18 cellular contexts compared by ENCODE assay signal in the genomic region with DNA sequence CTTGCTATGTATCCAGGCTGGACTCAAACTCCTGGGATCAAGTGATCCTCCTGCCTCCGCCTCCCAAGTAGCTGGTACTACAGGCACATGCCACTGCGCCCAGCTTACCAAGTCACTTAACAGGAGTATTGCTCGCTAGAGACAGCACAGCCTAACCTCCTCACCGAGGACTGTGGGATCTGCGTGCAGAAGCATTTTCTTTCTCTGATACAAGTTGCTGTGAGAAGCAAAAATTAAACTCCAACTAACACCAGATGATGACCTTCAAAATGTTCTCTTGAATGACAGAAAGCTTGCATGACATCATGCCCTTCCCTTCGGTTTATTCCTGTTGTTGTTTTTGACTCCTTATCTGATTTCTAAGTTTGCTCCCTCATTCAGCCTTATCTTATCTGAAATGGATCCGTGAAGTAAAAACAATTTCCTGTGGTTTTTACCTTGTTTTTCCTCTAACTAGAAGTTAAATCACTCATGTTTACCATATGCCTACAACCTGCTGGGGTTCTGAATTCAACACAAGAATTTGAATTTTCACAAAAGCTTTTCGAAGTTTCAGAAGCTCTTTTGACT.
A peak's percentile ranks its signal among the peaks of the same experiment; 100 is the strongest.
DNase-seq lines count a peak whose midpoint lies in the region; ATAC-seq and TF ChIP-seq lines count a peak whose summit lies in the region.
"Had no signal": no experiment of that assay in that cellular context is flagged by ENCODE, and none has a peak within 500 bp of the region (broad histone marks: within the 10 kb centered on the region; RNA-seq: fewer than 3 reads in every experiment).

No MANE protein-coding gene starts in this region.

- no peaks in the 10 kb centered on the region for H3K27me3 Mint-ChIP-seq in Caco-2 (ENCODE audit: insufficient read depth, unreplicated experiment)
- H3K27me3 Mint-ChIP-seq in naive thymus-derived CD4-positive, alpha-beta T cell, result peaks cover 0 to 3% (median 0%) of the 10 kb centered on the region in 5 donors

- in situ Hi-C loops in brain microvascular endothelial cell (cut with HindIII; ENCODE audit: low pct_ligation_motif_present, low sequenced_read_pairs), result no loop called here
- in situ Hi-C loops in HAP-1 (cut with MboI; ENCODE audit: low sequenced_read_pairs), result no loop called here

- peak overlapping the region; percentile 42 for H3K4me3 Mint-ChIP-seq in Caco-2 (ENCODE audit: unreplicated experiment)
- H3K4me3 Mint-ChIP-seq in naive thymus-derived CD4-positive, alpha-beta T cell, result peak overlapping the region in 8 of 10 donors; percentile 26 to 65 (median 54)
- H3K4me3 Mint-ChIP-seq: naive B cell had no signal

- POLR2A ChIA-PET in Caco-2 (lab: Charles Lee), result no interaction called here
- POLR2A ChIA-PET in naive thymus-derived CD4-positive, alpha-beta T cell (lab: Charles Lee), result no interaction called here
- POLR2A ChIA-PET in A673 (lab: Charles Lee; ENCODE audit: low non-redundant PET), result no interaction called here

- TF ChIP-seq CTCF in Caco-2 (IDR thresholded peaks at IDR 0.05; ENCODE audit: insufficient read depth in 1 of 2, low read depth in 1 of 2, low read length in 1 of 2, severe bottlenecking in 1 of 2, unreplicated experiment in 1 of 2) (no peak), brain microvascular endothelial cell (IDR thresholded peaks at IDR 0.05; ENCODE audit: low read depth, low read length, missing control alignments) (no peak), A673 (conservative IDR thresholded peaks at IDR 0.05; ENCODE audit: low read depth, low read length) (no peak)

- DNase-seq in Caco-2 (no peak), brain microvascular endothelial cell (peak; percentile 48), NCI-H774 (lab: John Stamatoyannopoulos, UW) (no peak), HAP-1 (ENCODE audit: low spot score in 2 of 2) (no peak), head of caudate nucleus (no peak), A673 (ENCODE audit: low spot score) (no peak)
- DNase-seq in naive thymus-derived CD4-positive, alpha-beta T cell, result peak in 4 of 9 donors; percentile 7 to 34 (median 24)
- DNase-seq: activated CD4-positive, CD25-positive, alpha-beta regulatory T cell treated with anti-CD3 and anti-CD28 coated beads, Interleukin-2, amount 50 U/mL, for 72 hours; activated effector memory CD4-positive, alpha-beta T cell treated with Interleukin-2 at 50 U/mL for 16 hours; C1 segment of cervical spinal cord; Karpas-422; left cardiac atrium; naive B cell; NCI-H1694; NCI-H526; stimulated activated naive CD4-positive, alpha-beta T cell treated with Interleukin-2 at 50 U/mL for 16 hours had no signal

- intact Hi-C loops in Caco-2 (cut with micrococcal nuclease; ENCODE audit: unreplicated experiment), result no loop called here
- intact Hi-C loops in naive thymus-derived CD4-positive, alpha-beta T cell (cut with micrococcal nuclease), result loop anchor here in 1 of 2 donors (5.0 kb wide), 1 partner anchor 93 kb away; a partner anchor contains a TSS
- intact Hi-C loops in head of caudate nucleus (cut with DNase I), result no loop called here
- intact Hi-C loops in A673 (cut with micrococcal nuclease; ENCODE audit: unreplicated experiment), result no loop called here

- peaks cover 5% of the 10 kb centered on the region for H3K36me3 Mint-ChIP-seq in Caco-2 (ENCODE audit: insufficient read depth, unreplicated experiment)
- H3K36me3 Mint-ChIP-seq in naive thymus-derived CD4-positive, alpha-beta T cell, result peaks cover 0 to 23% (median 9%) of the 10 kb centered on the region in 5 donors
- H3K36me3 Mint-ChIP-seq: naive B cell had no signal

- peaks cover 10% of the 10 kb centered on the region for H3K9me3 Mint-ChIP-seq in Caco-2 (ENCODE audit: unreplicated experiment)
- peaks cover 8 to 35% (median 21%) of the 10 kb centered on the region in 11 donors for H3K9me3 Mint-ChIP-seq in naive thymus-derived CD4-positive, alpha-beta T cell

- H3K9me3 ChIP-seq in Caco-2 (no peaks in the 10 kb centered on the region), HUES48 (ENCODE audit: control insufficient read depth, insufficient read depth, low read length) (no peaks in the 10 kb centered on the region), HAP-1 (no peaks in the 10 kb centered on the region), A673 (ENCODE audit: low read depth, low read length, poor library complexity, severe bottlenecking) (peaks cover 11% of the 10 kb centered on the region)
- peaks cover 0 to 19% (median 0%) of the 10 kb centered on the region in 3 experiments for H3K9me3 ChIP-seq in naive thymus-derived CD4-positive, alpha-beta T cell (ENCODE audit: control insufficient read depth in 2 of 3, low read length in 3 of 3)
- H3K9me3 ChIP-seq: Peyer's patch had no signal

- peak overlapping the region; percentile 56 for H3K27ac Mint-ChIP-seq in Caco-2 (ENCODE audit: unreplicated experiment)
- peak overlapping the region; percentile 1 to 84 (median 57) for H3K27ac Mint-ChIP-seq in naive thymus-derived CD4-positive, alpha-beta T cell
- H3K27ac Mint-ChIP-seq: naive B cell had no signal

- ATAC-seq in naive thymus-derived CD4-positive, alpha-beta T cell, result peak; percentile 24
- ATAC-seq: left cardiac atrium had no signal

- peak overlapping the region; percentile 39 for H3K27ac ChIP-seq in HUES48 (ENCODE audit: low read depth, low read length)
- peak overlapping the region; percentile 96 for H3K27ac ChIP-seq in brain microvascular endothelial cell
- H3K27ac ChIP-seq in naive thymus-derived CD4-positive, alpha-beta T cell (ENCODE audit: low read depth, low read length), result no peak overlapping the region
- H3K27ac ChIP-seq in A673 (ENCODE audit: low read depth, low read length, poor library complexity, severe bottlenecking), result no peak overlapping the region

- H3K36me3 ChIP-seq in Caco-2 (ENCODE audit: control insufficient read depth, insufficient read depth, low read length) (peaks cover 2% of the 10 kb centered on the region; the same call in 1 of the 2 replicates), HUES48 (ENCODE audit: control insufficient read depth, insufficient read depth, low read length) (no peaks in the 10 kb centered on the region), brain microvascular endothelial cell (replicated peaks) (no peaks in the 10 kb centered on the region), HAP-1 (replicated peaks) (no peaks in the 10 kb centered on the region), A673 (ENCODE audit: insufficient read depth, low read length, poor library complexity, severe bottlenecking) (no peaks in the 10 kb centered on the region)
- H3K36me3 ChIP-seq in naive thymus-derived CD4-positive, alpha-beta T cell (ENCODE audit: control insufficient read depth in 2 of 3, insufficient read depth in 3 of 3, low read length in 3 of 3), result no peaks in the 10 kb centered on the region
- H3K36me3 ChIP-seq: Peyer's patch had no signal

- H3K4me1 ChIP-seq in Caco-2, result peaks cover 20% of the 10 kb centered on the region
- H3K4me1 ChIP-seq in HUES48 (ENCODE audit: control insufficient read depth, insufficient read depth, low read length), result peaks cover 4% of the 10 kb centered on the region
- H3K4me1 ChIP-seq in naive thymus-derived CD4-positive, alpha-beta T cell (ENCODE audit: control insufficient read depth in 2 of 2, insufficient read depth in 2 of 2, low read length in 2 of 2), result peaks cover 0 to 7% of the 10 kb centered on the region in 2 donors
- H3K4me1 ChIP-seq in HAP-1, result no peaks in the 10 kb centered on the region
- H3K4me1 ChIP-seq in A673 (ENCODE audit: insufficient read depth, low read length, poor library complexity, severe bottlenecking), result no peaks in the 10 kb centered on the region

- CTCF ChIA-PET in Caco-2 (lab: Charles Lee) (interaction anchor here (0.6 kb wide), 1 partner anchor 29 kb away, joined by 3 read pairs; no protein-coding TSS in a partner anchor), A673 (lab: Charles Lee) (no interaction called here)
- CTCF ChIA-PET in naive thymus-derived CD4-positive, alpha-beta T cell (lab: Charles Lee), result no interaction called here

- H3K4me1 Mint-ChIP-seq in Caco-2 (ENCODE audit: low read depth, unreplicated experiment), result peaks cover 35% of the 10 kb centered on the region
- H3K4me1 Mint-ChIP-seq in naive thymus-derived CD4-positive, alpha-beta T cell, result peaks cover 4 to 55% (median 23%) of the 10 kb centered on the region in 7 donors
- H3K4me1 Mint-ChIP-seq: naive B cell had no signal

- H3K27me3 ChIP-seq in Caco-2 (replicated peaks; ENCODE audit: control insufficient read depth, insufficient read depth, low read length) (no peaks in the 10 kb centered on the region), HUES48 (ENCODE audit: control insufficient read depth, insufficient read depth, low read length) (no peaks in the 10 kb centered on the region), brain microvascular endothelial cell (replicated peaks) (no peaks in the 10 kb centered on the region), HAP-1 (ENCODE audit: low read depth) (no peaks in the 10 kb centered on the region), A673 (replicated peaks; ENCODE audit: insufficient read depth, low read depth, low read length, poor library complexity) (no peaks in the 10 kb centered on the region)
- no peaks in the 10 kb centered on the region for H3K27me3 ChIP-seq in naive thymus-derived CD4-positive, alpha-beta T cell (ENCODE audit: control insufficient read depth in 2 of 2, insufficient read depth in 2 of 2, low read length in 2 of 2)
- H3K27me3 ChIP-seq: Peyer's patch had no signal

- BruUV-seq in Caco-2 (replicated peaks; lab: Mats Ljungman, UMichigan) (no TSS peak), A673 (replicated peaks; lab: Mats Ljungman, UMichigan) (no TSS peak)

- H3K4me3 ChIP-seq in Caco-2 (ENCODE audit: low read depth, low read length) (no peak overlapping the region), HUES48 (ENCODE audit: low read depth, low read length) (no peak overlapping the region), brain microvascular endothelial cell (ENCODE audit: low read depth, low read length) (no peak overlapping the region), HAP-1 (no peak overlapping the region), A673 (ENCODE audit: low read depth, low read length, poor library complexity, severe bottlenecking) (no peak overlapping the region)
- no peak overlapping the region for H3K4me3 ChIP-seq in naive thymus-derived CD4-positive, alpha-beta T cell (ENCODE audit: low read length)
- H3K4me3 ChIP-seq: Peyer's patch had no signal

- no peak overlapping the region for H3K9ac ChIP-seq in HUES48 (ENCODE audit: low read depth, low read length)

Comparison
In these comparisons a context has a peak if more than half of its experiments do, and no peak if none do; other contexts are left out.
1. H3K27ac ChIP-seq: peak in HUES48 (single experiment) and brain microvascular endothelial cell (single experiment); none in naive thymus-derived CD4-positive, alpha-beta T cell (single experiment) and A673 (single experiment).